ENCODE assay signal across 13 cellular contexts in genomic region chr2:120766758-120767351, GRCh38. TPM values are rescaled to one million over a fixed set of nuclear protein-coding genes. Genes with fewer than 3 reads are reported as not detected.
DNase-seq lines count a peak whose midpoint lies in the region; ATAC-seq and TF ChIP-seq lines count a peak whose summit lies in the region.
"Had no signal": no experiment of that assay in that cellular context is flagged by ENCODE, and none has a peak within 500 bp of the region (broad histone marks: within the 10 kb centered on the region; RNA-seq: fewer than 3 reads in every experiment).

No MANE protein-coding gene starts in this region.

- WGBS in SK-N-SH (ENCODE audit: low lambda C conversion rate): 97% methylated on average over 2 of the region's 12 CpGs

- TF ChIP-seq CTCF in SK-N-SH (IDR thresholded peaks at IDR 0.05): no peak
- no peak for TF ChIP-seq CTCF in fibroblast of lung (conservative IDR thresholded peaks at IDR 0.05 in 1 of 2, IDR thresholded peaks at IDR 0.05 in 1 of 2; ENCODE audit: low read depth in 1 of 2, low read length in 2 of 2)
- no peak for TF ChIP-seq CTCF in upper lobe of right lung (IDR thresholded peaks at IDR 0.05)

- no peak for DNase-seq in SK-N-SH
- DNase-seq in fibroblast of lung (ENCODE audit: low read depth in 2 of 2): peak in 1 of 2 donors; percentile 58
- DNase-seq in upper lobe of right lung: peak; percentile 52
- no peak for DNase-seq in KBM-7
- no peak for DNase-seq in cortex of kidney (lab: John Stamatoyannopoulos, UW)
- DNase-seq: substantia nigra, SW 1271 had no signal

- H3K9ac ChIP-seq in SK-N-SH: peak overlapping the region; percentile 33; the same call in 1 of the 2 replicates
- no peak overlapping the region for H3K9ac ChIP-seq in fibroblast of lung (ENCODE audit: insufficient read depth, low read length)

- peak overlapping the region in 1 of 2 experiments; percentile 82; a peak in 2 of 4 replicates for H3K27ac ChIP-seq in SK-N-SH (ENCODE audit: low read depth in 2 of 2, low read length in 1 of 2)
- H3K27ac ChIP-seq in fibroblast of lung (ENCODE audit: insufficient read depth, low read length): peak overlapping the region; percentile 97
- H3K27ac ChIP-seq in muscle layer of duodenum (ENCODE audit: low read length): peak overlapping the region; percentile 70
- H3K27ac ChIP-seq in upper lobe of right lung: peak overlapping the region; percentile 85
- H3K27ac ChIP-seq: 22Rv1 had no signal

- in situ Hi-C loops in KBM-7 (cut with MboI; ENCODE audit: low pct_unique_long_range_greater_than_20kb, low sequenced_read_pairs): no loop called here

- no peaks in the 10 kb centered on the region for H3K9me3 ChIP-seq in SK-N-SH
- H3K9me3 ChIP-seq in fibroblast of lung (ENCODE audit: control insufficient read depth, insufficient read depth, low read depth, low read length): no peaks in the 10 kb centered on the region
- no peaks in the 10 kb centered on the region for H3K9me3 ChIP-seq in muscle layer of duodenum (ENCODE audit: control insufficient read depth in 1 of 2, low read length in 2 of 2)
- H3K9me3 ChIP-seq in upper lobe of right lung: no peaks in the 10 kb centered on the region

- H2AFZ ChIP-seq in SK-N-SH (ENCODE audit: low read depth): no peak overlapping the region
- no peak overlapping the region for H2AFZ ChIP-seq in fibroblast of lung (ENCODE audit: low read length)

- CTCF ChIA-PET in SK-N-SH (lab: Yijun Ruan, JAX): no interaction called here

- H3K4me1 ChIP-seq in SK-N-SH (ENCODE audit: control insufficient read depth in 1 of 2, insufficient read depth in 2 of 2, low read depth in 1 of 2, low read length in 1 of 2) (peaks cover 39 to 65% of the 10 kb centered on the region in 2 experiments), fibroblast of lung (ENCODE audit: control insufficient read depth, extremely low read depth, insufficient read depth, low read length) (peaks cover 48% of the 10 kb centered on the region), muscle layer of duodenum (ENCODE audit: control insufficient read depth in 1 of 2, insufficient read depth in 2 of 2, low read length in 2 of 2) (peaks cover 0 to 24% of the 10 kb centered on the region in 2 donors), upper lobe of right lung (peaks cover 9% of the 10 kb centered on the region)

- ATAC-seq in SK-N-SH treated with all-trans-retinoic acid at 6 μM for 48 hours (no peak), upper lobe of right lung (no peak), HG03378 (IDR thresholded peaks at IDR 0.05; ENCODE audit: unreplicated experiment) (no peak)
- ATAC-seq: activated CD4-positive, CD25-positive, alpha-beta regulatory T cell treated with anti-CD3 and anti-CD28 coated beads, Interleukin-2, amount 50 U/mL, for 24 hours had no signal

- H3K79me2 ChIP-seq in SK-N-SH (ENCODE audit: insufficient read depth): peaks cover 79% of the 10 kb centered on the region
- peaks cover 68% of the 10 kb centered on the region for H3K79me2 ChIP-seq in fibroblast of lung (ENCODE audit: control insufficient read depth, insufficient read depth, low read length)

- intact Hi-C loops in upper lobe of right lung (cut with DNase I): no loop called here

- no peaks in the 10 kb centered on the region for H3K36me3 ChIP-seq in SK-N-SH (replicated peaks in 1 of 2; ENCODE audit: control insufficient read depth in 1 of 2, insufficient read depth in 2 of 2, low read length in 1 of 2)
- H3K36me3 ChIP-seq in fibroblast of lung (ENCODE audit: control insufficient read depth, insufficient read depth, low read length): no peaks in the 10 kb centered on the region
- no peaks in the 10 kb centered on the region for H3K36me3 ChIP-seq in muscle layer of duodenum (ENCODE audit: control insufficient read depth in 1 of 2, insufficient read depth in 2 of 2, low read length in 2 of 2)
- H3K36me3 ChIP-seq in upper lobe of right lung: no peaks in the 10 kb centered on the region

- POLR2A ChIA-PET in SK-N-SH (lab: Yijun Ruan, JAX): no interaction called here

- no peak for TF ChIP-seq RAD21 in SK-N-SH (IDR thresholded peaks at IDR 0.05; ENCODE audit: low read length)

- H3K4me3 ChIP-seq in SK-N-SH (ENCODE audit: low read depth in 2 of 2, low read length in 1 of 2) (no peak overlapping the region), fibroblast of lung (replicated peaks in 1 of 4; ENCODE audit: control extremely low read depth in 1 of 4, insufficient read depth in 1 of 4, low read depth in 3 of 4, low read length in 4 of 4) (no peak overlapping the region), muscle layer of duodenum (ENCODE audit: low read depth in 1 of 2, low read length in 2 of 2) (no peak overlapping the region), upper lobe of right lung (no peak overlapping the region)

- H4K20me1 ChIP-seq in SK-N-SH (ENCODE audit: insufficient read depth) (0 out of 2 replicates have a peak, but pooled peaks cover 4% of the 10 kb centered on the region), fibroblast of lung (ENCODE audit: control insufficient read depth, extremely low read depth, insufficient read depth, low read length) (no peaks in the 10 kb centered on the region)

- no peak for TF ChIP-seq EP300 in SK-N-SH (IDR thresholded peaks at IDR 0.05; ENCODE audit: borderline replicate concordance in 1 of 2, low read depth in 1 of 2, low read length in 1 of 2)

- no peaks in the 10 kb centered on the region for H3K9me2 ChIP-seq in SK-N-SH

- no peaks in the 10 kb centered on the region for H3K27me3 ChIP-seq in SK-N-SH (ENCODE audit: insufficient read depth)
- no peaks in the 10 kb centered on the region for H3K27me3 ChIP-seq in fibroblast of lung (ENCODE audit: control insufficient read depth, insufficient read depth, low read length)
- H3K27me3 ChIP-seq in muscle layer of duodenum (ENCODE audit: low read depth, low read length): no peaks in the 10 kb centered on the region
- no peaks in the 10 kb centered on the region for H3K27me3 ChIP-seq in upper lobe of right lung

- peak overlapping the region; percentile 64; the same call in 1 of the 2 replicates for H3K4me2 ChIP-seq in SK-N-SH
- H3K4me2 ChIP-seq in fibroblast of lung (ENCODE audit: extremely low read depth, insufficient read depth, low read length): no peak overlapping the region

- peaks cover 23% of the 10 kb centered on the region for H3F3A ChIP-seq in SK-N-SH (replicated peaks; ENCODE audit: insufficient read depth)

TF ChIP-seq in SK-N-SH, 30 proteins besides CTCF, POLR2A, EP300 and RAD21:
- TF ChIP-seq, protein P1, sequence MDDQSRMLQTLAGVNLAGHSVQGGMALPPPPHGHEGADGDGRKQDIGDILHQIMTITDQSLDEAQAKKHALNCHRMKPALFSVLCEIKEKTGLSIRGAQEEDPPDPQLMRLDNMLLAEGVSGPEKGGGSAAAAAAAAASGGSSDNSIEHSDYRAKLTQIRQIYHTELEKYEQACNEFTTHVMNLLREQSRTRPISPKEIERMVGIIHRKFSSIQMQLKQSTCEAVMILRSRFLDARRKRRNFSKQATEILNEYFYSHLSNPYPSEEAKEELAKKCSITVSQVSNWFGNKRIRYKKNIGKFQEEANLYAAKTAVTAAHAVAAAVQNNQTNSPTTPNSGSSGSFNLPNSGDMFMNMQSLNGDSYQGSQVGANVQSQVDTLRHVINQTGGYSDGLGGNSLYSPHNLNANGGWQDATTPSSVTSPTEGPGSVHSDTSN (IDR thresholded peaks at IDR 0.05): no peak
- TF ChIP-seq EZH2phosphoT487 (IDR thresholded peaks at IDR 0.05; ENCODE audit: borderline replicate concordance, low read depth) (no peak), TAF1 (IDR thresholded peaks at IDR 0.05; ENCODE audit: borderline replicate concordance, low read depth, low read length) (no peak), USF2 (IDR thresholded peaks at IDR 0.05; ENCODE audit: borderline replicate concordance, low read depth, low read length) (no peak), NFIC (IDR thresholded peaks at IDR 0.05; ENCODE audit: borderline replicate concordance) (no peak)
TF ChIP-seq in SK-N-SH: peak in this region for 0.

TF ChIP-seq in SK-N-SH treated with all-trans-retinoic acid at 6 μM for 48 hours, 23 proteins besides CTCF, POLR2A, EP300 and RAD21 (continues in another document):
- TF ChIP-seq TOX (CRISPR knock-in tag; IDR thresholded peaks at IDR 0.05; ENCODE audit: borderline replicate concordance) (no peak), BACH2 (CRISPR knock-in tag; IDR thresholded peaks at IDR 0.05; ENCODE audit: borderline replicate concordance) (no peak), ZNF8 (CRISPR knock-in tag; IDR thresholded peaks at IDR 0.05) (no peak), ZC3H10 (CRISPR knock-in tag; IDR thresholded peaks at IDR 0.05) (no peak), ZFP3 (CRISPR knock-in tag; IDR thresholded peaks at IDR 0.05) (no peak), CSDC2 (CRISPR knock-in tag; IDR thresholded peaks at IDR 0.05) (no peak), TCF4 (CRISPR knock-in tag; IDR thresholded peaks at IDR 0.05; ENCODE audit: borderline replicate concordance) (no peak), CSRNP3 (CRISPR knock-in tag; IDR thresholded peaks at IDR 0.05) (no peak), PPARA (CRISPR knock-in tag; IDR thresholded peaks at IDR 0.05; ENCODE audit: borderline replicate concordance) (no peak), ESRRG (CRISPR knock-in tag; IDR thresholded peaks at IDR 0.05) (no peak), ZNF565 (CRISPR knock-in tag; conservative IDR thresholded peaks at IDR 0.05; ENCODE audit: low read depth) (no peak), RARB (CRISPR knock-in tag; IDR thresholded peaks at IDR 0.05) (no peak)

RNA-seq across cellular contexts. Expression of gene GLI2, which starts 31.2 kb away (rescaled TPM):
- polyA plus RNA-seq in SK-N-SH (2012; rRNA removed) (2.0 and 3.4 TPM in 2 replicates), fibroblast of lung (2.8 and 3.8 TPM in 2 replicates)
- polyA plus RNA-seq in SK-N-SH (2012; cell fraction: cytosol; rRNA removed): 1.4 and 2.5 TPM in 2 replicates
- 11.3 and 12.5 TPM in 2 replicates for polyA plus RNA-seq in SK-N-SH (2012; cell fraction: nucleus; rRNA removed)
- total RNA-seq in fibroblast of lung (3.3 TPM in 2 replicates), upper lobe of right lung (4.7 TPM)
- 6.3 and 7.8 TPM in 2 replicates for polyA plus RNA-seq in fibroblast of lung (2012)
- polyA minus RNA-seq in fibroblast of lung (ENCODE audit: low replicate concordance): 12.4 and 15.0 TPM in 2 replicates
- total RNA-seq: pulmonary artery endothelial cell had no signal
